In the genomic region with DNA sequence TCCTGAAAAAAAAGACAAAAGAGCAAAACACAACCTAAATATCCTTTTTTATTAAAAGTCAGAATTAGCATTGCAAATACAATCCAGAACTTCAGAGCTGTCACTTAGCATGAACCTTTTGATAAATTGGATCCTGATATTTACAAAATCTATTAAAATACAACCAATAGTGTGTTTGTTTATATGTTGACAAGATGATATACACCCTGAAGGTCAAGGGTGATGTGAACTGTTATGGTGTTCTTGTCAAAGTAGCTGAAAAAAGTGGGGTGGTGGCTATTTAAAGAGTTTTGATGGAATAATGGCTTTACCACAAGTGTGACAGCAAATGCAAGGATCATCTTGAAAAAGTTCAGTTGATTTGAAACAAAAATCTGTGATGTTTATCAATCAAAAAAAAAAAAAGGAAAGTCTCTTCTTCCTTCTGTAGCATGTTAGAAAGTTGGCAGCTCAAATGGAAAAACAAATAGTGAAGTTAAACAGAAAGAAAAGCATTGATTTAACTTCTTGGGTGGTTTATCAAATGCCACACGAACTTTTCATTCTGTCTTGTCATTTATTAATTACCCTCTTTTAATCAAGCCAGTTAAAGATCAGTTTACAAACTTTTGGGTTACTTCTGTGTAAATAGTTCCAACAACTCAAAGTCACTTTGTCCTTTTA, we compare ENCODE assay signal across 14 cellular contexts. TPM values are rescaled to one million over a fixed set of nuclear protein-coding genes. Genes with fewer than 3 reads are reported as not detected.
DNase-seq lines count a peak whose midpoint lies in the region; ATAC-seq and TF ChIP-seq lines count a peak whose summit lies in the region.
"Had no signal": no experiment of that assay in that cellular context is flagged by ENCODE, and none has a peak within 500 bp of the region (broad histone marks: within the 10 kb centered on the region; RNA-seq: fewer than 3 reads in every experiment).

No MANE protein-coding gene starts in this region.

- peak overlapping the region; percentile 18 for H3K27ac Mint-ChIP-seq in chondrocyte (ENCODE audit: unreplicated experiment)
- no peak overlapping the region for H3K27ac Mint-ChIP-seq in stimulated activated naive B cell treated with anti-CD40 and anti-IgM and Interleukin-4, amounts not matched to agents 10 μg/mL and 1 μg/mL and 100 μg/mL, for 72 hours
- H3K27ac Mint-ChIP-seq in naive thymus-derived CD8-positive, alpha-beta T cell: no peak overlapping the region
- H3K27ac Mint-ChIP-seq: CD8-positive, alpha-beta T cell had no signal

- H3K9me3 Mint-ChIP-seq in chondrocyte (ENCODE audit: low read depth): no peaks in the 10 kb centered on the region
- no peaks in the 10 kb centered on the region for H3K9me3 Mint-ChIP-seq in stimulated activated naive B cell treated with anti-CD40 and anti-IgM and Interleukin-4, amounts not matched to agents 10 μg/mL and 1 μg/mL and 100 μg/mL, for 72 hours
- H3K9me3 Mint-ChIP-seq in naive thymus-derived CD8-positive, alpha-beta T cell: peaks cover 0 to 2% (median 0%) of the 10 kb centered on the region in 9 donors
- H3K9me3 Mint-ChIP-seq: CD8-positive, alpha-beta T cell had no signal

- no peak overlapping the region for H3K27ac ChIP-seq in HEK293 (ENCODE audit: extremely low read depth, low read depth, low read length)
- peak overlapping the region in 2 of 3 donors; percentile 34 to 47 for H3K27ac ChIP-seq in right lobe of liver
- H3K27ac ChIP-seq in thoracic aorta: peak overlapping the region; percentile 72 to 76
- H3K27ac ChIP-seq: C4-2B, GM23248 had no signal

- H3K36me3 ChIP-seq in HEK293 (ENCODE audit: control insufficient read depth in 2 of 2, insufficient read depth in 1 of 2, low read length in 2 of 2) (no peaks in the 10 kb centered on the region), right lobe of liver (no peaks in the 10 kb centered on the region), thoracic aorta (no peaks in the 10 kb centered on the region)
- H3K36me3 ChIP-seq: BE2C had no signal

- ATAC-seq in right lobe of liver: peak; percentile 59 to 86 (median 84)
- ATAC-seq in thoracic aorta (ENCODE audit: insufficient number of reproducible peaks, low FRiP score, low read depth): no peak
- no peak for ATAC-seq in stimulated activated naive B cell treated with anti-CD40 and anti-IgM and Interleukin-4, amounts not matched to agents 10 μg/mL and 1 μg/mL and 100 μg/mL, for 72 hours (replicated peaks)
- ATAC-seq in naive thymus-derived CD8-positive, alpha-beta T cell: no peak
- ATAC-seq: CD8-positive, alpha-beta T cell had no signal

- TF ChIP-seq POLR2A in right lobe of liver (IDR thresholded peaks at IDR 0.05): no peak

- H3K4me1 ChIP-seq in HEK293 (ENCODE audit: control insufficient read depth, insufficient read depth, low read length): peaks cover 43% of the 10 kb centered on the region
- peaks cover 0 to 19% (median 3%) of the 10 kb centered on the region in 4 donors for H3K4me1 ChIP-seq in right lobe of liver
- H3K4me1 ChIP-seq in thoracic aorta (ENCODE audit: control insufficient read depth in 1 of 2, low read depth in 2 of 2): peaks cover 38 to 78% of the 10 kb centered on the region in 2 donors
- H3K4me1 ChIP-seq: BE2C had no signal

- H3K27me3 ChIP-seq in right lobe of liver (no peaks in the 10 kb centered on the region), thoracic aorta (replicated peaks; ENCODE audit: insufficient read depth) (no peaks in the 10 kb centered on the region)

- peaks cover 2% of the 10 kb centered on the region for H3K36me3 Mint-ChIP-seq in chondrocyte (ENCODE audit: low read depth)
- no peaks in the 10 kb centered on the region for H3K36me3 Mint-ChIP-seq in stimulated activated naive B cell treated with anti-CD40 and anti-IgM and Interleukin-4, amounts not matched to agents 10 μg/mL and 1 μg/mL and 100 μg/mL, for 72 hours
- no peaks in the 10 kb centered on the region for H3K36me3 Mint-ChIP-seq in naive thymus-derived CD8-positive, alpha-beta T cell
- H3K36me3 Mint-ChIP-seq: CD8-positive, alpha-beta T cell had no signal

- no peak for TF ChIP-seq CTCF in HEK293 (tag by site-specific recombination; IDR thresholded peaks at IDR 0.05)
- TF ChIP-seq CTCF in chondrocyte (IDR thresholded peaks at IDR 0.05): no peak
- TF ChIP-seq CTCF in right lobe of liver (IDR thresholded peaks at IDR 0.05): no peak
- no peak for TF ChIP-seq CTCF in thoracic aorta (IDR thresholded peaks at IDR 0.05)

- H3K4me3 ChIP-seq in HEK293 (ENCODE audit: low read depth, low read length): no peak overlapping the region
- no peak overlapping the region for H3K4me3 ChIP-seq in right lobe of liver
- H3K4me3 ChIP-seq in thoracic aorta: peak overlapping the region; percentile 49
- H3K4me3 ChIP-seq: GM23248 had no signal

- H3K9me3 ChIP-seq in HEK293 (ENCODE audit: control insufficient read depth, insufficient read depth, low read depth, low read length) (no peaks in the 10 kb centered on the region), right lobe of liver (no peaks in the 10 kb centered on the region), thoracic aorta (no peaks in the 10 kb centered on the region)
- H3K9me3 ChIP-seq: BE2C had no signal

- H3K27me3 Mint-ChIP-seq in chondrocyte (ENCODE audit: low read depth): no peaks in the 10 kb centered on the region
- H3K27me3 Mint-ChIP-seq in stimulated activated naive B cell treated with anti-CD40 and anti-IgM and Interleukin-4, amounts not matched to agents 10 μg/mL and 1 μg/mL and 100 μg/mL, for 72 hours: peaks cover 15 to 28% of the 10 kb centered on the region in 2 donors
- peaks cover 6 to 41% (median 21%) of the 10 kb centered on the region in 5 donors for H3K27me3 Mint-ChIP-seq in naive thymus-derived CD8-positive, alpha-beta T cell

- DNase-seq in chondrocyte (ENCODE audit: low spot score) (no peak), right lobe of liver (no peak), thoracic aorta (ENCODE audit: low spot score) (no peak), DMS 273 (lab: John Stamatoyannopoulos, UW; ENCODE audit: unreplicated experiment) (no peak)
- DNase-seq in stimulated activated naive B cell treated with anti-CD40 and anti-IgM and Interleukin-4, amounts not matched to agents 10 μg/mL and 1 μg/mL and 100 μg/mL, for 72 hours: no peak
- DNase-seq in naive thymus-derived CD8-positive, alpha-beta T cell: no peak
- DNase-seq: BE2C; CD8-positive, alpha-beta T cell; COR-L47; GF-D8; GM23248; H7 had no signal

- 4% methylated on average over 1 of the region's 1 CpG for WGBS in right lobe of liver (ENCODE audit: insufficient coverage, low coverage, low lambda C conversion rate, missing lambda C conversion rate)

- POLR2A ChIA-PET in HEK293 (lab: Yijun Ruan, JAX): no interaction called here
- POLR2A ChIA-PET in naive thymus-derived CD8-positive, alpha-beta T cell (lab: Charles Lee): no interaction called here

- CTCF ChIA-PET in HEK293 (lab: Yijun Ruan, JAX): interaction anchor here (0.6 to 1.5 kb wide), 3 partner anchors 14 to 593 kb away, joined by 3 to 5 read pairs (median 4); no protein-coding TSS in a partner anchor

- intact Hi-C loops in right lobe of liver (cut with DNase I): no loop called here

- no peak overlapping the region for H3K4me3 Mint-ChIP-seq in chondrocyte (ENCODE audit: unreplicated experiment)
- H3K4me3 Mint-ChIP-seq in stimulated activated naive B cell treated with anti-CD40 and anti-IgM and Interleukin-4, amounts not matched to agents 10 μg/mL and 1 μg/mL and 100 μg/mL, for 72 hours: no peak overlapping the region
- H3K4me3 Mint-ChIP-seq in naive thymus-derived CD8-positive, alpha-beta T cell: no peak overlapping the region
- H3K4me3 Mint-ChIP-seq: CD8-positive, alpha-beta T cell had no signal

- peaks cover 5% of the 10 kb centered on the region for H3K4me1 Mint-ChIP-seq in chondrocyte (ENCODE audit: low read depth)
- H3K4me1 Mint-ChIP-seq in stimulated activated naive B cell treated with anti-CD40 and anti-IgM and Interleukin-4, amounts not matched to agents 10 μg/mL and 1 μg/mL and 100 μg/mL, for 72 hours: no peaks in the 10 kb centered on the region
- no peaks in the 10 kb centered on the region for H3K4me1 Mint-ChIP-seq in naive thymus-derived CD8-positive, alpha-beta T cell

TF ChIP-seq in HEK293, 187 proteins besides CTCF, POLR2A, EP300 and RAD21 (continues in another document):
- TF ChIP-seq KLF10 (tag by site-specific recombination; IDR thresholded peaks at IDR 0.05) (0 out of 2 replicates have a peak, but pooled peaks have one; percentile 14), PRDM1 (tag by site-specific recombination; IDR thresholded peaks at IDR 0.05) (peak; percentile 60; the same call in 1 of the 2 replicates), PRDM6 (tag by site-specific recombination; IDR thresholded peaks at IDR 0.05) (peak; percentile 75)
- TF ChIP-seq, protein P1, sequence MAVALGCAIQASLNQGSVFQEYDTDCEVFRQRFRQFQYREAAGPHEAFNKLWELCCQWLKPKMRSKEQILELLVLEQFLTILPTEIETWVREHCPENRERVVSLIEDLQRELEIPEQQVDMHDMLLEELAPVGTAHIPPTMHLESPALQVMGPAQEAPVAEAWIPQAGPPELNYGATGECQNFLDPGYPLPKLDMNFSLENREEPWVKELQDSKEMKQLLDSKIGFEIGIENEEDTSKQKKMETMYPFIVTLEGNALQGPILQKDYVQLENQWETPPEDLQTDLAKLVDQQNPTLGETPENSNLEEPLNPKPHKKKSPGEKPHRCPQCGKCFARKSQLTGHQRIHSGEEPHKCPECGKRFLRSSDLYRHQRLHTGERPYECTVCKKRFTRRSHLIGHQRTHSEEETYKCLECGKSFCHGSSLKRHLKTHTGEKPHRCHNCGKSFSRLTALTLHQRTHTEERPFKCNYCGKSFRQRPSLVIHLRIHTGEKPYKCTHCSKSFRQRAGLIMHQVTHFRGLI (tag by site-specific recombination; IDR thresholded peaks at IDR 0.05): no peak

RNA-seq across cellular contexts. Expression of gene PRDM6, which starts 44.5 kb away (rescaled TPM):
- total RNA-seq in chondrocyte (0.49 to 0.89 TPM (median 0.70 TPM) in 3 replicates), right lobe of liver (under 1 TPM in 5 of 6 experiments, not detected in 1; 0.20 to 0.64 (median 0.31) TPM), thoracic aorta (10 to 100 TPM; 37.9 to 44.8 TPM)
- total RNA-seq in naive thymus-derived CD8-positive, alpha-beta T cell: not detected
- polyA plus RNA-seq in naive thymus-derived CD8-positive, alpha-beta T cell: not detected
- total RNA-seq: CD8-positive, alpha-beta T cell had no signal

Comparison
In these comparisons a context has a peak if more than half of its experiments do, and no peak if none do; other contexts are left out.
1. ATAC-seq: peak in right lobe of liver (4 of 4); none in thoracic aorta (single experiment), stimulated activated naive B cell treated with anti-CD40 and anti-IgM and Interleukin-4, amounts not matched to agents 10 μg/mL and 1 μg/mL and 100 μg/mL, for 72 hours (0 of 2) and naive thymus-derived CD8-positive, alpha-beta T cell (0 of 2).
2. RNA of gene PRDM6, which starts 44.5 kb away (total RNA-seq): 37.9 to 44.8 TPM in thoracic aorta; 0.49 to 0.89 TPM in chondrocyte, 0.20 to 0.64 TPM in right lobe of liver and not detected in naive thymus-derived CD8-positive, alpha-beta T cell; every median in the first group is over 10 times any median in the second.